In genomic region chr6:41936073-41936837, GRCh38 we compare ENCODE assay signal across 8 cellular contexts. TPM values are rescaled to one million over a fixed set of nuclear protein-coding genes. Genes with fewer than 3 reads are reported as not detected.
DNase-seq lines count a peak whose midpoint lies in the region; ATAC-seq lines count a peak whose summit lies in the region.

No MANE protein-coding gene starts in this region.

- H3K4me1 Mint-ChIP-seq in T-cell, result peaks cover 68 to 81% (median 75%) of the 10 kb centered on the region in 3 donors

- H3K27ac Mint-ChIP-seq in T-cell, result peak overlapping the region; percentile 89 to 92

- H3K9me3 Mint-ChIP-seq in T-cell, result no peaks in the 10 kb centered on the region

- ATAC-seq in GM21825 (IDR thresholded peaks at IDR 0.05; ENCODE audit: unreplicated experiment), result peak; percentile 48
- ATAC-seq in T-cell (replicated peaks in 1 of 4), result peak; percentile 59 to 68 (median 66)
- ATAC-seq in left ventricle myocardium superior, result peak; percentile 74
- no peak for ATAC-seq in HG02678 (IDR thresholded peaks at IDR 0.05; ENCODE audit: unreplicated experiment)

- intact Hi-C loops in left ventricle myocardium superior (cut with micrococcal nuclease), result no loop called here

- peak overlapping the region; percentile 58 to 93 (median 66) for H3K4me3 Mint-ChIP-seq in T-cell

- CTCF ChIA-PET in T-cell (lab: Charles Lee), result interaction anchor here (0.9 to 3.8 kb wide), 4 partner anchors 15 to 108 kb away, joined by 3 to 23 read pairs (median 10); partner anchors contain the start of genes BYSL (in 1 of the 2) and MED20 (in 1 of the 2)

- no peaks in the 10 kb centered on the region for H3K27me3 Mint-ChIP-seq in T-cell

- POLR2A ChIA-PET in T-cell (lab: Charles Lee), result interaction anchor here in 1 of 2 donors (0.7 to 1.0 kb wide), 2 partner anchors 9 to 15 kb away, joined by 3 read pairs; partner anchors contain the start of genes BYSL and MED20

- peak; percentile 40 for DNase-seq in DMS 273 treated with DMSO at 0.1 percent for 48 hours (lab: John Stamatoyannopoulos, UW)
- peak; percentile 100 for DNase-seq in MV-4-11 (lab: John Stamatoyannopoulos, UW)
- peak; percentile 36 to 88 (median 75) for DNase-seq in T-cell
- peak; percentile 81 for DNase-seq in left ventricle myocardium superior
- DNase-seq in retina, result peak; percentile 71

- H3K27ac ChIP-seq in angular gyrus (ENCODE audit: low read depth, low read length), result peak overlapping the region; percentile 57

- H3K36me3 Mint-ChIP-seq in T-cell, result peaks cover 36% of the 10 kb centered on the region

RNA-seq across cellular contexts. Expression of gene CCND3, which starts 5.4 kb away (rescaled TPM):
- total RNA-seq in T-cell (100 to 1,000 TPM; 265 to 532 (median 284) TPM), left ventricle myocardium superior (52.7 TPM)

RNA-seq across cellular contexts. Expression of gene BYSL, which starts 15.0 kb away (rescaled TPM):
- total RNA-seq in T-cell (10 to 100 TPM in 3 of 5 donors, 1 to 10 TPM in 2; 3.5 to 20.5 (median 15.0) TPM), left ventricle myocardium superior (8.4 TPM)

RNA-seq across cellular contexts. Expression of gene MED20, which starts 15.3 kb away (rescaled TPM):
- 10 to 100 TPM in 3 of 5 donors, 1 to 10 TPM in 2; 5.4 to 12.1 (median 11.1) TPM for total RNA-seq in T-cell
- 18.7 TPM for total RNA-seq in left ventricle myocardium superior

RNA-seq across cellular contexts. Expression of gene USP49, which starts 41.1 kb away (rescaled TPM):
- 1 to 10 TPM; 2.5 to 5.2 (median 3.3) TPM for total RNA-seq in T-cell
- 1.3 TPM for total RNA-seq in left ventricle myocardium superior

Comparison
In these comparisons a context has a peak if more than half of its experiments do, and no peak if none do; other contexts are left out.
1. DNase-seq: peak in every context shown above with its lines; median percentile 100 in MV-4-11; 81 in left ventricle myocardium superior; 75 in T-cell; 71 in retina; 40 in DMS 273 treated with DMSO at 0.1 percent for 48 hours.